8 cellular contexts compared by ENCODE assay signal in genomic region chr13:75687145-75687763, GRCh38. TPM values are rescaled to one million over a fixed set of nuclear protein-coding genes. Genes with fewer than 3 reads are reported as not detected.
A peak's percentile ranks its signal among the peaks of the same experiment; 100 is the strongest.
DNase-seq lines count a peak whose midpoint lies in the region; ATAC-seq and TF ChIP-seq lines count a peak whose summit lies in the region.

No MANE protein-coding gene starts in this region.

- H3K4me3 ChIP-seq in GM23248, result no peak overlapping the region

- no peaks in the 10 kb centered on the region for H3K9me2 ChIP-seq in GM23248 (ENCODE audit: insufficient read depth)

- no peaks in the 10 kb centered on the region for H3K36me3 ChIP-seq in GM23248 (ENCODE audit: low read depth)

- H3K9me3 Mint-ChIP-seq in glutamatergic neuron (ENCODE audit: unreplicated experiment) (no peaks in the 10 kb centered on the region), Calu3 (ENCODE audit: low read depth, unreplicated experiment) (no peaks in the 10 kb centered on the region)

- H2AFZ ChIP-seq in GM23248, result no peak overlapping the region

- no peaks in the 10 kb centered on the region for H3K36me3 Mint-ChIP-seq in glutamatergic neuron (ENCODE audit: unreplicated experiment)
- H3K36me3 Mint-ChIP-seq in Calu3 (ENCODE audit: insufficient read depth, unreplicated experiment), result no peaks in the 10 kb centered on the region

- H3K4me1 ChIP-seq in GM23248 (ENCODE audit: insufficient read depth), result peaks cover 65% of the 10 kb centered on the region

- H3K27ac Mint-ChIP-seq in glutamatergic neuron (ENCODE audit: unreplicated experiment) (no peak overlapping the region), Calu3 (ENCODE audit: unreplicated experiment) (no peak overlapping the region)

- peaks cover 64% of the 10 kb centered on the region for H3F3A ChIP-seq in GM23248 (ENCODE audit: insufficient read depth)

- no peak overlapping the region for H3K9ac ChIP-seq in GM23248

- H3K27ac ChIP-seq in 22Rv1 (no peak overlapping the region), GM23248 (peak overlapping the region; percentile 78; the same call in 1 of the 2 replicates)

- no peaks in the 10 kb centered on the region for H3K27me3 Mint-ChIP-seq in glutamatergic neuron (ENCODE audit: unreplicated experiment)
- H3K27me3 Mint-ChIP-seq in Calu3 (ENCODE audit: unreplicated experiment), result no peaks in the 10 kb centered on the region

- H3K4me1 Mint-ChIP-seq in glutamatergic neuron (ENCODE audit: low read depth, unreplicated experiment) (no peaks in the 10 kb centered on the region), Calu3 (ENCODE audit: low read depth, unreplicated experiment) (peaks cover 10% of the 10 kb centered on the region)

- H3K27me3 ChIP-seq in GM23248 (replicated peaks; ENCODE audit: insufficient read depth), result no peaks in the 10 kb centered on the region

- H3K4me3 Mint-ChIP-seq in glutamatergic neuron (ENCODE audit: unreplicated experiment), result no peak overlapping the region
- no peak overlapping the region for H3K4me3 Mint-ChIP-seq in Calu3 (ENCODE audit: low read depth, unreplicated experiment)

- peak; percentile 74 for DNase-seq in GM23248
- DNase-seq in SHP77 treated with DMSO at 0.1 percent for 48 hours (lab: John Stamatoyannopoulos, UW), result peak; percentile 30
- no peak for DNase-seq in glutamatergic neuron
- DNase-seq in NOMO-1 (lab: John Stamatoyannopoulos, UW; ENCODE audit: unreplicated experiment in 2 of 2), result no peak
- DNase-seq in activated CD8-positive, alpha-beta memory T cell treated with anti-CD3 and anti-CD28 coated beads, Interleukin-2, amount 50 U/mL, for 48 hours, result no peak
- no peak for DNase-seq in Calu3

- no TSS peak for BruUV-seq in Calu3 (replicated peaks; lab: Mats Ljungman, UMichigan)

- TF ChIP-seq CTCF in 22Rv1 (IDR thresholded peaks at IDR 0.05) (peak; percentile 64), glutamatergic neuron (IDR thresholded peaks at IDR 0.05; ENCODE audit: partially characterized antibody, unreplicated experiment) (peak; percentile 68), Calu3 (IDR thresholded peaks at IDR 0.05; ENCODE audit: unreplicated experiment) (no peak)

- H3K9me3 ChIP-seq in GM23248 (ENCODE audit: low read depth), result no peaks in the 10 kb centered on the region

- peaks cover 20% of the 10 kb centered on the region; the same call in 1 of the 2 replicates for H4K20me1 ChIP-seq in GM23248 (ENCODE audit: insufficient read depth)

- ATAC-seq in GM18870 (IDR thresholded peaks at IDR 0.05; ENCODE audit: unreplicated experiment), result no peak

- in situ Hi-C loops in GM23248 (cut with MboI), result no loop called here

- no peak overlapping the region for H3K4me2 ChIP-seq in GM23248 (ENCODE audit: unreplicated experiment)

- intact Hi-C loops in Calu3 (cut with micrococcal nuclease; ENCODE audit: unreplicated experiment), result loop anchor here (5.0 to 10.0 kb wide), 2 partner anchors 328 to 1215 kb away; no protein-coding TSS in a partner anchor

- H3K79me2 ChIP-seq in GM23248 (ENCODE audit: insufficient read depth), result peaks cover 100% of the 10 kb centered on the region

- CTCF ChIA-PET in Calu3 (lab: Charles Lee), result interaction anchor here (0.6 kb wide), 1 partner anchor 75 kb away, joined by 4 read pairs; no protein-coding TSS in a partner anchor

RNA-seq across cellular contexts. Expression of gene LMO7, which starts 51.1 kb away (rescaled TPM):
- 269 and 318 TPM in 2 replicates for total RNA-seq in GM23248 (2014; rRNA removed; shearing (Covaris generic))
- polyA plus RNA-seq in GM23248 (2016; fragmentation: Nextera tagmentation; extraction: Ambion mirVana), result 276 and 288 TPM in 2 replicates
- total RNA-seq in glutamatergic neuron (ENCODE audit: unreplicated experiment), result 5.0 TPM
- 105 and 117 TPM in 2 replicates for total RNA-seq in Calu3 (2022)

Comparison
In these comparisons a context has a peak if more than half of its experiments do, and no peak if none do; other contexts are left out.
1. DNase-seq: peak in GM23248 (single experiment) and SHP77 treated with DMSO at 0.1 percent for 48 hours (single experiment); none in glutamatergic neuron (single experiment), NOMO-1 (0 of 2), activated CD8-positive, alpha-beta memory T cell treated with anti-CD3 and anti-CD28 coated beads, Interleukin-2, amount 50 U/mL, for 48 hours (single experiment) and Calu3 (single experiment).
2. RNA of gene LMO7, which starts 51.1 kb away (total RNA-seq): 269 to 318 TPM in GM23248 and 105 to 117 TPM in Calu3; 5.0 TPM in glutamatergic neuron (single experiment); every median in the first group is over 10 times any median in the second.